ENCODE assay signal across 1 cellular context in the genomic region with DNA sequence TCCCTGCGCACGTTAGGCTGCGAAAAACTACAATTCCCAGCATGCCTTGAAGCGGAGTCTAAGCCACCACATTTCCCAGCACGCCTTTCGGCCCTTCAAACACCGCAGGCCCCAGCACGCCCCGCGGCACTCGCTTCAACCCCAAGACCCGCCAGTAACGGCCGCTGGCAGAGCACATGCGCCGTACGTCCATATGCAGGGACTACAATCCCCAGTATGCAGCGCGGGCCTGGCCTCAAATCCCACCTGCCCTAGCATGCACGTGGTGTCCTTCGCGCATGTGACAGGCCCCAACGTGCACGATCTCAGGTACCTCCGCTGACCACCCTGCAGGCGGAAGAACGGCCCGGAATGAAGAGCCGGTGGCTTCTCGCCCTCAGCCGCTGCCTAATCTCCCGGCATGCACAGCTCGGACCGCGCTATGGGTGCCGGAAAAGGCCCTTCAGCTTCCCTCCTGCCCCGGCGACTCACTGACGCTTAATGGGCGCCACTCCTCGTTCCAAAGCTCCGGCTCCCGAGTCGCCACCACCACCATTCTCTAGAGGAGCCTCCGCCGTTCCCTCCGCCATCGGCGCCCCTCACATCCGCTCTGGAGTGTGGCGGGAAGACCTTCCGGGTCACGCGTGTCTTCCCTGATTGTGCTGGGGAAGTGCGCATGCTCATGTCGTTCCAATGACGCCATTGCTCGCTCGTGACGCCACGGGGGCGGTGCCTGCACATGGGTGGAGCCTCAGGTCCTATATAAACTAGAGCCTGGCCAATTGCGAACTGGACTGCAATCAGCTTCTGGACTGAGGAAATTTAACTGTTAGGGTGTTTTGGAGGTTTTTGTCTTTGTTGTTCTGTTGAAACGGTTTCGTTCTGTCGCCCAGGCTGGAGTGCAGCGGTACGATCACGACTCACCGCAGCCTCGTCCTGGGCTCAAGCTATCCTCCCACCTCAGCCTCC.
TF ChIP-seq lines count a peak whose summit lies in the region.

A gene with protein sequence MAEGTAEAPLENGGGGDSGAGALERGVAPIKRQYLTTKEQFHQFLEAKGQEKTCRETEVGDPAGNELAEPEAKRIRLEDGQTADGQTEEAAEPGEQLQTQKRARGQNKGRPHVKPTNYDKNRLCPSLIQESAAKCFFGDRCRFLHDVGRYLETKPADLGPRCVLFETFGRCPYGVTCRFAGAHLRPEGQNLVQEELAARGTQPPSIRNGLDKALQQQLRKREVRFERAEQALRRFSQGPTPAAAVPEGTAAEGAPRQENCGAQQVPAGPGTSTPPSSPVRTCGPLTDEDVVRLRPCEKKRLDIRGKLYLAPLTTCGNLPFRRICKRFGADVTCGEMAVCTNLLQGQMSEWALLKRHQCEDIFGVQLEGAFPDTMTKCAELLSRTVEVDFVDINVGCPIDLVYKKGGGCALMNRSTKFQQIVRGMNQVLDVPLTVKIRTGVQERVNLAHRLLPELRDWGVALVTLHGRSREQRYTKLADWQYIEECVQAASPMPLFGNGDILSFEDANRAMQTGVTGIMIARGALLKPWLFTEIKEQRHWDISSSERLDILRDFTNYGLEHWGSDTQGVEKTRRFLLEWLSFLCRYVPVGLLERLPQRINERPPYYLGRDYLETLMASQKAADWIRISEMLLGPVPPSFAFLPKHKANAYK (minus strand): TSS at position 591 of the 948 bp plus-strand sequence. CDS start 22 bp downstream, at position 569.

TF ChIP-seq in HepG2, 621 proteins besides CTCF, POLR2A, EP300 and RAD21 (continued from another document and continues in another):
- TF ChIP-seq, protein P1, sequence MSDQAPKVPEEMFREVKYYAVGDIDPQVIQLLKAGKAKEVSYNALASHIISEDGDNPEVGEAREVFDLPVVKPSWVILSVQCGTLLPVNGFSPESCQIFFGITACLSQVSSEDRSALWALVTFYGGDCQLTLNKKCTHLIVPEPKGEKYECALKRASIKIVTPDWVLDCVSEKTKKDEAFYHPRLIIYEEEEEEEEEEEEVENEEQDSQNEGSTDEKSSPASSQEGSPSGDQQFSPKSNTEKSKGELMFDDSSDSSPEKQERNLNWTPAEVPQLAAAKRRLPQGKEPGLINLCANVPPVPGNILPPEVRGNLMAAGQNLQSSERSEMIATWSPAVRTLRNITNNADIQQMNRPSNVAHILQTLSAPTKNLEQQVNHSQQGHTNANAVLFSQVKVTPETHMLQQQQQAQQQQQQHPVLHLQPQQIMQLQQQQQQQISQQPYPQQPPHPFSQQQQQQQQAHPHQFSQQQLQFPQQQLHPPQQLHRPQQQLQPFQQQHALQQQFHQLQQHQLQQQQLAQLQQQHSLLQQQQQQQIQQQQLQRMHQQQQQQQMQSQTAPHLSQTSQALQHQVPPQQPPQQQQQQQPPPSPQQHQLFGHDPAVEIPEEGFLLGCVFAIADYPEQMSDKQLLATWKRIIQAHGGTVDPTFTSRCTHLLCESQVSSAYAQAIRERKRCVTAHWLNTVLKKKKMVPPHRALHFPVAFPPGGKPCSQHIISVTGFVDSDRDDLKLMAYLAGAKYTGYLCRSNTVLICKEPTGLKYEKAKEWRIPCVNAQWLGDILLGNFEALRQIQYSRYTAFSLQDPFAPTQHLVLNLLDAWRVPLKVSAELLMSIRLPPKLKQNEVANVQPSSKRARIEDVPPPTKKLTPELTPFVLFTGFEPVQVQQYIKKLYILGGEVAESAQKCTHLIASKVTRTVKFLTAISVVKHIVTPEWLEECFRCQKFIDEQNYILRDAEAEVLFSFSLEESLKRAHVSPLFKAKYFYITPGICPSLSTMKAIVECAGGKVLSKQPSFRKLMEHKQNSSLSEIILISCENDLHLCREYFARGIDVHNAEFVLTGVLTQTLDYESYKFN (CRISPR knock-in tag; conservative IDR thresholded peaks at IDR 0.05), result peak; percentile 46
- peak; percentile 93 for TF ChIP-seq ZNF788 (CRISPR knock-in tag; IDR thresholded peaks at IDR 0.05; ENCODE audit: borderline replicate concordance)
- no peak for TF ChIP-seq ZNF264 (CRISPR knock-in tag; IDR thresholded peaks at IDR 0.05)
- TF ChIP-seq ZBTB20 (CRISPR knock-in tag; IDR thresholded peaks at IDR 0.05; ENCODE audit: borderline replicate concordance, low read depth), result peak; percentile 65; the same call in 1 of the 2 replicates
- TF ChIP-seq, protein P2, sequence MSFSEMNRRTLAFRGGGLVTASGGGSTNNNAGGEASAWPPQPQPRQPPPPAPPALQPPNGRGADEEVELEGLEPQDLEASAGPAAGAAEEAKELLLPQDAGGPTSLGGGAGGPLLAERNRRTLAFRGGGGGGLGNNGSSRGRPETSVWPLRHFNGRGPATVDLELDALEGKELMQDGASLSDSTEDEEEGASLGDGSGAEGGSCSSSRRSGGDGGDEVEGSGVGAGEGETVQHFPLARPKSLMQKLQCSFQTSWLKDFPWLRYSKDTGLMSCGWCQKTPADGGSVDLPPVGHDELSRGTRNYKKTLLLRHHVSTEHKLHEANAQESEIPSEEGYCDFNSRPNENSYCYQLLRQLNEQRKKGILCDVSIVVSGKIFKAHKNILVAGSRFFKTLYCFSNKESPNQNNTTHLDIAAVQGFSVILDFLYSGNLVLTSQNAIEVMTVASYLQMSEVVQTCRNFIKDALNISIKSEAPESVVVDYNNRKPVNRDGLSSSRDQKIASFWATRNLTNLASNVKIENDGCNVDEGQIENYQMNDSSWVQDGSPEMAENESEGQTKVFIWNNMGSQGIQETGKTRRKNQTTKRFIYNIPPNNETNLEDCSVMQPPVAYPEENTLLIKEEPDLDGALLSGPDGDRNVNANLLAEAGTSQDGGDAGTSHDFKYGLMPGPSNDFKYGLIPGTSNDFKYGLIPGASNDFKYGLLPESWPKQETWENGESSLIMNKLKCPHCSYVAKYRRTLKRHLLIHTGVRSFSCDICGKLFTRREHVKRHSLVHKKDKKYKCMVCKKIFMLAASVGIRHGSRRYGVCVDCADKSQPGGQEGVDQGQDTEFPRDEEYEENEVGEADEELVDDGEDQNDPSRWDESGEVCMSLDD (CRISPR knock-in tag; IDR thresholded peaks at IDR 0.05; ENCODE audit: borderline replicate concordance), result no peak
- no peak; the same call in 1 of the 2 replicates for TF ChIP-seq ZNF816 (CRISPR knock-in tag; IDR thresholded peaks at IDR 0.05; ENCODE audit: borderline replicate concordance)
- peak; percentile 91 for TF ChIP-seq TMF1 (CRISPR knock-in tag; IDR thresholded peaks at IDR 0.05; ENCODE audit: low read depth)
- peak; percentile 69 for TF ChIP-seq BHLHE40 (IDR thresholded peaks at IDR 0.05; ENCODE audit: low read length)
- TF ChIP-seq ZNF12 (CRISPR knock-in tag; IDR thresholded peaks at IDR 0.05), result no peak
- TF ChIP-seq ZNF7 (CRISPR knock-in tag; IDR thresholded peaks at IDR 0.05), result no peak
- TF ChIP-seq, protein P3, sequence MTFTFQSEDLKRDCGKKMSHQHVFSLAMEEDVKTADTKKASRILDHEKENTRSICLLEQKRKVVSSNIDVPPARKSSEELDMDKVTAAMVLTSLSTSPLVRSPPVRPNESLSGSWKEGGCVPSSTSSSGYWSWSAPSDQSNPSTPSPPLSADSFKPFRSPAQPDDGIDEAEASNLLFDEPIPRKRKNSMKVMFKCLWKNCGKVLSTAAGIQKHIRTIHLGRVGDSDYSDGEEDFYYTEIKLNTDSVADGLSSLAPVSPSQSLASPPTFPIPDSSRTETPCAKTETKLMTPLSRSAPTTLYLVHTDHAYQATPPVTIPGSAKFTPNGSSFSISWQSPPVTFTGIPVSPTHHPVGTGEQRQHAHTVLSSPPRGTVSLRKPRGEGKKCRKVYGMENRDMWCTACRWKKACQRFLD (CRISPR knock-in tag; IDR thresholded peaks at IDR 0.05; ENCODE audit: borderline replicate concordance), result 0 out of 2 replicates have a peak, but pooled peaks have one; percentile 68
- TF ChIP-seq SNRNP70 (IDR thresholded peaks at IDR 0.05; ENCODE audit: low read depth, low read length), result no peak
- TF ChIP-seq, protein P4, sequence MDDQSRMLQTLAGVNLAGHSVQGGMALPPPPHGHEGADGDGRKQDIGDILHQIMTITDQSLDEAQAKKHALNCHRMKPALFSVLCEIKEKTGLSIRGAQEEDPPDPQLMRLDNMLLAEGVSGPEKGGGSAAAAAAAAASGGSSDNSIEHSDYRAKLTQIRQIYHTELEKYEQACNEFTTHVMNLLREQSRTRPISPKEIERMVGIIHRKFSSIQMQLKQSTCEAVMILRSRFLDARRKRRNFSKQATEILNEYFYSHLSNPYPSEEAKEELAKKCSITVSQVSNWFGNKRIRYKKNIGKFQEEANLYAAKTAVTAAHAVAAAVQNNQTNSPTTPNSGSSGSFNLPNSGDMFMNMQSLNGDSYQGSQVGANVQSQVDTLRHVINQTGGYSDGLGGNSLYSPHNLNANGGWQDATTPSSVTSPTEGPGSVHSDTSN (CRISPR knock-in tag; IDR thresholded peaks at IDR 0.05; ENCODE audit: borderline replicate concordance), result no peak
- TF ChIP-seq FOSL1 (CRISPR knock-in tag; IDR thresholded peaks at IDR 0.05; ENCODE audit: borderline replicate concordance), result no peak
- TF ChIP-seq, protein P5, sequence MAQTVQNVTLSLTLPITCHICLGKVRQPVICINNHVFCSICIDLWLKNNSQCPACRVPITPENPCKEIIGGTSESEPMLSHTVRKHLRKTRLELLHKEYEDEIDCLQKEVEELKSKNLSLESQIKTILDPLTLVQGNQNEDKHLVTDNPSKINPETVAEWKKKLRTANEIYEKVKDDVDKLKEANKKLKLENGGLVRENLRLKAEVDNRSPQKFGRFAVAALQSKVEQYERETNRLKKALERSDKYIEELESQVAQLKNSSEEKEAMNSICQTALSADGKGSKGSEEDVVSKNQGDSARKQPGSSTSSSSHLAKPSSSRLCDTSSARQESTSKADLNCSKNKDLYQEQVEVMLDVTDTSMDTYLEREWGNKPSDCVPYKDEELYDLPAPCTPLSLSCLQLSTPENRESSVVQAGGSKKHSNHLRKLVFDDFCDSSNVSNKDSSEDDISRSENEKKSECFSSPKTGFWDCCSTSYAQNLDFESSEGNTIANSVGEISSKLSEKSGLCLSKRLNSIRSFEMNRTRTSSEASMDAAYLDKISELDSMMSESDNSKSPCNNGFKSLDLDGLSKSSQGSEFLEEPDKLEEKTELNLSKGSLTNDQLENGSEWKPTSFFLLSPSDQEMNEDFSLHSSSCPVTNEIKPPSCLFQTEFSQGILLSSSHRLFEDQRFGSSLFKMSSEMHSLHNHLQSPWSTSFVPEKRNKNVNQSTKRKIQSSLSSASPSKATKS (CRISPR knock-in tag; IDR thresholded peaks at IDR 0.05), result no peak
- TF ChIP-seq U2AF2 (IDR thresholded peaks at IDR 0.05; ENCODE audit: low read depth, low read length), result 0 out of 2 replicates have a peak, but pooled peaks have one; percentile 58
- no peak; the same call in 1 of the 2 replicates for TF ChIP-seq ATAD3A (CRISPR knock-in tag; IDR thresholded peaks at IDR 0.05)
- TF ChIP-seq ZSCAN30 (CRISPR knock-in tag; IDR thresholded peaks at IDR 0.05), result no peak
- peak; percentile 92 for TF ChIP-seq SUZ12 (IDR thresholded peaks at IDR 0.05; ENCODE audit: low read depth, low read length)
- TF ChIP-seq ZNF598 (CRISPR knock-in tag; IDR thresholded peaks at IDR 0.05; ENCODE audit: borderline replicate concordance), result peak; percentile 85; the same call in 1 of the 2 replicates
- TF ChIP-seq ZSCAN22 (CRISPR knock-in tag; IDR thresholded peaks at IDR 0.05), result peak; percentile 98
- peak; percentile 70; the same call in 1 of the 2 replicates for TF ChIP-seq TOPORS (CRISPR knock-in tag; IDR thresholded peaks at IDR 0.05)
- peak; percentile 2 for TF ChIP-seq SRSF1 (optimal IDR thresholded peaks at IDR 0.05; ENCODE audit: low read depth, low read length)
- TF ChIP-seq, protein P6, sequence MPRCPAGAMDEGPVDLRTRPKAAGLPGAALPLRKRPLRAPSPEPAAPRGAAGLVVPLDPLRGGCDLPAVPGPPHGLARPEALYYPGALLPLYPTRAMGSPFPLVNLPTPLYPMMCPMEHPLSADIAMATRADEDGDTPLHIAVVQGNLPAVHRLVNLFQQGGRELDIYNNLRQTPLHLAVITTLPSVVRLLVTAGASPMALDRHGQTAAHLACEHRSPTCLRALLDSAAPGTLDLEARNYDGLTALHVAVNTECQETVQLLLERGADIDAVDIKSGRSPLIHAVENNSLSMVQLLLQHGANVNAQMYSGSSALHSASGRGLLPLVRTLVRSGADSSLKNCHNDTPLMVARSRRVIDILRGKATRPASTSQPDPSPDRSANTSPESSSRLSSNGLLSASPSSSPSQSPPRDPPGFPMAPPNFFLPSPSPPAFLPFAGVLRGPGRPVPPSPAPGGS (CRISPR knock-in tag; IDR thresholded peaks at IDR 0.05), result peak; percentile 95
- TF ChIP-seq, protein P7, sequence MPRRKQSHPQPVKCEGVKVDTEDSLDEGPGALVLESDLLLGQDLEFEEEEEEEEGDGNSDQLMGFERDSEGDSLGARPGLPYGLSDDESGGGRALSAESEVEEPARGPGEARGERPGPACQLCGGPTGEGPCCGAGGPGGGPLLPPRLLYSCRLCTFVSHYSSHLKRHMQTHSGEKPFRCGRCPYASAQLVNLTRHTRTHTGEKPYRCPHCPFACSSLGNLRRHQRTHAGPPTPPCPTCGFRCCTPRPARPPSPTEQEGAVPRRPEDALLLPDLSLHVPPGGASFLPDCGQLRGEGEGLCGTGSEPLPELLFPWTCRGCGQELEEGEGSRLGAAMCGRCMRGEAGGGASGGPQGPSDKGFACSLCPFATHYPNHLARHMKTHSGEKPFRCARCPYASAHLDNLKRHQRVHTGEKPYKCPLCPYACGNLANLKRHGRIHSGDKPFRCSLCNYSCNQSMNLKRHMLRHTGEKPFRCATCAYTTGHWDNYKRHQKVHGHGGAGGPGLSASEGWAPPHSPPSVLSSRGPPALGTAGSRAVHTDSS (CRISPR knock-in tag; conservative IDR thresholded peaks at IDR 0.05), result no peak
- TF ChIP-seq MED1 (CRISPR knock-in tag; IDR thresholded peaks at IDR 0.05), result peak; percentile 23; the same call in 1 of the 2 replicates
- TF ChIP-seq MYNN (CRISPR knock-in tag; IDR thresholded peaks at IDR 0.05; ENCODE audit: low read depth), result 0 out of 2 replicates have a peak, but pooled peaks have one; percentile 26
- TF ChIP-seq, protein P8, sequence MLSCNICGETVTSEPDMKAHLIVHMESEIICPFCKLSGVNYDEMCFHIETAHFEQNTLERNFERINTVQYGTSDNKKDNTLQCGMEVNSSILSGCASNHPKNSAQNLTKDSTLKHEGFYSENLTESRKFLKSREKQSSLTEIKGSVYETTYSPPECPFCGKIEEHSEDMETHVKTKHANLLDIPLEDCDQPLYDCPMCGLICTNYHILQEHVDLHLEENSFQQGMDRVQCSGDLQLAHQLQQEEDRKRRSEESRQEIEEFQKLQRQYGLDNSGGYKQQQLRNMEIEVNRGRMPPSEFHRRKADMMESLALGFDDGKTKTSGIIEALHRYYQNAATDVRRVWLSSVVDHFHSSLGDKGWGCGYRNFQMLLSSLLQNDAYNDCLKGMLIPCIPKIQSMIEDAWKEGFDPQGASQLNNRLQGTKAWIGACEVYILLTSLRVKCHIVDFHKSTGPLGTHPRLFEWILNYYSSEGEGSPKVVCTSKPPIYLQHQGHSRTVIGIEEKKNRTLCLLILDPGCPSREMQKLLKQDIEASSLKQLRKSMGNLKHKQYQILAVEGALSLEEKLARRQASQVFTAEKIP (CRISPR knock-in tag; IDR thresholded peaks at IDR 0.05; ENCODE audit: borderline replicate concordance), result no peak
- TF ChIP-seq MEF2D (CRISPR knock-in tag; IDR thresholded peaks at IDR 0.05), result peak; percentile 95
- 0 out of 2 replicates have a peak, but pooled peaks have one; percentile 70 for TF ChIP-seq ZNF451 (CRISPR knock-in tag; IDR thresholded peaks at IDR 0.05)
- TF ChIP-seq ZNF44 (CRISPR knock-in tag; IDR thresholded peaks at IDR 0.05), result peak; percentile 87; the same call in 1 of the 2 replicates
- TF ChIP-seq BRCA1 (CRISPR knock-in tag; IDR thresholded peaks at IDR 0.05), result no peak
- peak; percentile 71 for TF ChIP-seq ZNF274 (CRISPR knock-in tag; IDR thresholded peaks at IDR 0.05)
- peak; percentile 90 for TF ChIP-seq TBX2 (CRISPR knock-in tag; IDR thresholded peaks at IDR 0.05; ENCODE audit: borderline replicate concordance)
- TF ChIP-seq ZNF331 (CRISPR knock-in tag; IDR thresholded peaks at IDR 0.05), result peak; percentile 27; the same call in 1 of the 2 replicates
- TF ChIP-seq PTBP1 (IDR thresholded peaks at IDR 0.05; ENCODE audit: low read depth, low read length, poor library complexity, severe bottlenecking), result no peak
- no peak for TF ChIP-seq STAG1 (CRISPR knock-in tag; IDR thresholded peaks at IDR 0.05)
- no peak for TF ChIP-seq NCOR1 (IDR thresholded peaks at IDR 0.05; ENCODE audit: borderline replicate concordance, low read length)
